In the genomic region with DNA sequence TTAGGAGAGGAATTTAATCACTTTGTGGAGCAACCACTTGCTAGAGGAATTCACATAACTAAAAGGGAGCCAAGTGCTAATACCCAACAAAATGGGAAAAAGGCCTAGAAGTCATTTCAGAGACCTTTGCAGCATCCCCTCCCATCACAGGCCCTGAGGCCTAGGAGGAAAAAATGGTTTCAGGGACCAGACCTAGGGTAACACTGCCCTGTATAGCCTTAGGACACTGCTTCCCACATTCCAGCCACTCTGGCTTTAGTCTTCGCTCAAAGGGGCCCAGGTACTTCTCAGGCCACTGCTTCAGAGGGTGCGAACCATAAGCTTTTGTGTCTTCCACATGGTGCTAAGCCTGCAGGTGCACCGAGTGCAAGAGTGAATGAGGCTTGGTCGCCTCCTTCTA, we compare ENCODE assay signal across 12 cellular contexts. TPM values are rescaled to one million over a fixed set of nuclear protein-coding genes. Genes with fewer than 3 reads are reported as not detected.
"Had no signal": no experiment of that assay in that cellular context is flagged by ENCODE, and none has a peak within 500 bp of the region (broad histone marks: within the 10 kb centered on the region; RNA-seq: fewer than 3 reads in every experiment).

No MANE protein-coding gene starts in this region.

- DNase-seq: IMR-90, Karpas-422, KBM-7, KG1 had no signal

- FAIRE-seq: HepG2, HTR-8/SVneo, K562 had no signal

- H3K27ac Mint-ChIP-seq: IgD-negative memory B cell had no signal

- H3K4me2 ChIP-seq: KMS-11 had no signal

- H3K27ac ChIP-seq: HL-60, KMS-11 had no signal

- H3K27me3 Mint-ChIP-seq: IgD-negative memory B cell had no signal

- ATAC-seq: HepG2, K562 had no signal

- H3K4me3 Mint-ChIP-seq: IgD-negative memory B cell had no signal

- H3K9ac ChIP-seq: KMS-11 had no signal

- H3K4me3 ChIP-seq: K562 had no signal

- H3K4me1 Mint-ChIP-seq: IgD-negative memory B cell had no signal

RNA-seq across cellular contexts. Expression of a gene that starts 19.1 kb away (rescaled TPM):
- total RNA-seq: HepG2, HT-29, HT1080, IMR-90, K562 had no signal
- polyA plus RNA-seq: HepG2, IgD-negative memory B cell, IMR-90, K562 had no signal
